In genomic region chr22:24496661-24497060, GRCh38 we compare ENCODE assay signal across 16 cellular contexts. TPM values are rescaled to one million over a fixed set of nuclear protein-coding genes. Genes with fewer than 3 reads are reported as not detected.
"Had no signal": no experiment of that assay in that cellular context is flagged by ENCODE, and none has a peak within 500 bp of the region (broad histone marks: within the 10 kb centered on the region; RNA-seq: fewer than 3 reads in every experiment).

No MANE protein-coding gene starts in this region.

- H3K9me3 ChIP-seq: gastroesophageal sphincter, left ventricle myocardium inferior, pancreas, stomach had no signal

- H3K4me3 Mint-ChIP-seq: activated T-helper 1 cell treated with anti-CD3 and anti-CD28 coated beads, Interleukin-12 subunit alpha, Interleukin-12 subunit beta, Interleukin-2, Interleukin-4 antibody, amounts not matched to agents 30 ng/mL and 10 ng/mL and 1 ng/mL, durations not matched to agents 14 hours and 24 hours and 36 hours had no signal

- H3K27ac Mint-ChIP-seq: activated T-helper 1 cell treated with anti-CD3 and anti-CD28 coated beads, Interleukin-12 subunit alpha, Interleukin-12 subunit beta, Interleukin-2, Interleukin-4 antibody, amounts not matched to agents 30 ng/mL and 10 ng/mL and 1 ng/mL, durations not matched to agents 14 hours and 24 hours and 36 hours had no signal

- H3K36me3 ChIP-seq: cardiac muscle cell, gastroesophageal sphincter, left ventricle myocardium inferior, pancreas, stomach had no signal

- H3K4me3 ChIP-seq: cardiac muscle cell, gastroesophageal sphincter, left ventricle myocardium inferior, pancreas, skin epidermis, stomach had no signal

- H3K9me3 Mint-ChIP-seq: activated T-helper 1 cell treated with anti-CD3 and anti-CD28 coated beads, Interleukin-12 subunit alpha, Interleukin-12 subunit beta, Interleukin-2, Interleukin-4 antibody, amounts not matched to agents 30 ng/mL and 10 ng/mL and 1 ng/mL, durations not matched to agents 14 hours and 24 hours and 36 hours had no signal

- DNase-seq: activated CD4-positive, alpha-beta T cell treated with anti-CD3 and anti-CD28 coated beads, Interleukin-2, amount 50 U/mL, for 48 hours; activated CD4-positive, CD25-positive, alpha-beta regulatory T cell treated with anti-CD3 and anti-CD28 coated beads, Interleukin-2, amount 50 U/mL, for 72 hours; activated CD8-positive, alpha-beta memory T cell treated with anti-CD3 and anti-CD28 coated beads, Interleukin-2, amount 50 U/mL, for 4 hours; activated naive CD4-positive, alpha-beta T cell treated with Interleukin-2 at 50 U/mL for 16 hours; effector memory CD4-positive, alpha-beta T cell; islet precursor cell; left ventricle myocardium inferior; mesenchymal stem cell; pancreas; stimulated activated CD4-positive, alpha-beta T cell treated with anti-CD3 and anti-CD28 coated beads, Interleukin-4, amount 100 ng/mL, for 4 hours; stomach had no signal

- H3K27ac ChIP-seq: cardiac muscle cell, gastroesophageal sphincter, left ventricle myocardium inferior, pancreas, skin epidermis, stomach had no signal

- ATAC-seq: gastroesophageal sphincter, pancreas had no signal

RNA-seq across cellular contexts. Expression of gene UPB1, which starts 1.5 kb away (rescaled TPM):
- total RNA-seq: epithelial cell of proximal tubule had no signal
